In genomic region chr9:114338187-114338586, GRCh38 we compare ENCODE assay signal across 19 cellular contexts. TPM values are rescaled to one million over a fixed set of nuclear protein-coding genes. Genes with fewer than 3 reads are reported as not detected.
DNase-seq lines count a peak whose midpoint lies in the region; ATAC-seq, FAIRE-seq and TF ChIP-seq lines count a peak whose summit lies in the region.
"Had no signal": no experiment of that assay in that cellular context is flagged by ENCODE, and none has a peak within 500 bp of the region (broad histone marks: within the 10 kb centered on the region; RNA-seq: fewer than 3 reads in every experiment).

No MANE protein-coding gene starts in this region.

- peaks cover 78% of the 10 kb centered on the region for H3K36me3 Mint-ChIP-seq in activated CD4-positive, alpha-beta T cell treated with anti-CD3 and anti-CD28 coated beads for 36 hours (ENCODE audit: low read depth)
- H3K36me3 Mint-ChIP-seq in CD8-positive, alpha-beta memory T cell, result peaks cover 8 to 83% (median 31%) of the 10 kb centered on the region in 3 donors
- peaks cover 79% of the 10 kb centered on the region for H3K36me3 Mint-ChIP-seq in activated CD4-positive, alpha-beta T cell treated with anti-CD3 and anti-CD28 coated beads, Interleukin-2, amount 10 ng/mL, durations not matched to agents 7 days and 5 days (ENCODE audit: low read depth)

- DNase-seq in activated CD4-positive, alpha-beta T cell treated with anti-CD3 and anti-CD28 coated beads for 36 hours, result no peak
- no peak for DNase-seq in activated CD4-positive, alpha-beta T cell treated with anti-CD3 and anti-CD28 coated beads, Interleukin-2, amount 50 U/mL, for 1 hour
- no peak for DNase-seq in CD8-positive, alpha-beta memory T cell
- no peak for DNase-seq in bronchial epithelial cell (ENCODE audit: low read depth)
- no peak for DNase-seq in neuronal stem cell (ENCODE audit: low spot score)
- DNase-seq in NCI-H526 treated with DMSO at 0.1 percent for 48 hours (lab: John Stamatoyannopoulos, UW), result no peak
- no peak for DNase-seq in activated CD4-positive, alpha-beta T cell treated with anti-CD3 and anti-CD28 coated beads, Interleukin-2, amount 50 U/mL, for 48 hours
- DNase-seq in activated CD4-positive, alpha-beta T cell treated with anti-CD3 and anti-CD28 coated beads, Interleukin-2, amount 10 ng/mL, durations not matched to agents 7 days and 5 days, result no peak
- DNase-seq: 8988T, C1 segment of cervical spinal cord, DMS79 treated with DMSO at 0.1 percent for 48 hours, GOT3, MV-4-11, NCI-H1417 treated with DMSO at 0.1 percent for 48 hours, NCI-H2029, NCI-H510A, Right ventricle myocardium superior had no signal

- ATAC-seq in activated CD4-positive, alpha-beta T cell treated with anti-CD3 and anti-CD28 coated beads for 36 hours, result no peak

- no CpG with 5 or more reads among the region's 2 CpGs for WGBS in neuronal stem cell (ENCODE audit: extremely low coverage in 2 of 2, insufficient read length in 2 of 2, insufficient replicate concordance in 1 of 2), 2 donors

- H3K9me3 Mint-ChIP-seq in activated CD4-positive, alpha-beta T cell treated with anti-CD3 and anti-CD28 coated beads for 36 hours (ENCODE audit: low read depth), result peaks cover 2% of the 10 kb centered on the region
- peaks cover 0 to 2% (median 0%) of the 10 kb centered on the region in 5 donors for H3K9me3 Mint-ChIP-seq in CD8-positive, alpha-beta memory T cell
- H3K9me3 Mint-ChIP-seq in activated CD4-positive, alpha-beta T cell treated with anti-CD3 and anti-CD28 coated beads, Interleukin-2, amount 10 ng/mL, durations not matched to agents 7 days and 5 days, result peaks cover 2% of the 10 kb centered on the region

- H2BK12ac ChIP-seq in neuronal stem cell (ENCODE audit: low read length), result peak overlapping the region; percentile 6

- H2BK5ac ChIP-seq in neuronal stem cell (ENCODE audit: low read length), result no peak overlapping the region

- H3K14ac ChIP-seq in neuronal stem cell (ENCODE audit: low read length), result no peak overlapping the region

- intact Hi-C loops in activated CD4-positive, alpha-beta T cell treated with anti-CD3 and anti-CD28 coated beads for 36 hours (cut with DNase I, micrococcal nuclease), result loop anchor here (2.0 to 5.0 kb wide), 3 partner anchors 47 to 169 kb away; partner anchors contain the start of gene WHRN (in 1 of the 2)

- H3K4me2 ChIP-seq in neuronal stem cell (ENCODE audit: insufficient read depth, low read length, poor library complexity, severe bottlenecking), result no peak overlapping the region

- no peak overlapping the region for H3K27ac ChIP-seq in CD8-positive, alpha-beta memory T cell (ENCODE audit: low read depth, low read length)
- H3K27ac ChIP-seq in neuronal stem cell (replicated peaks; ENCODE audit: low read length), result no peak overlapping the region

- TF ChIP-seq CTCF in bronchial epithelial cell (IDR thresholded peaks at IDR 0.05; ENCODE audit: insufficient read depth, low read length, severe bottlenecking), result no peak

- no peaks in the 10 kb centered on the region for H3K4me1 ChIP-seq in CD8-positive, alpha-beta memory T cell (ENCODE audit: insufficient read depth, low read length)
- H3K4me1 ChIP-seq in neuronal stem cell (ENCODE audit: control insufficient read depth in 2 of 2, insufficient read depth in 1 of 2, low read depth in 1 of 2, low read length in 2 of 2), result no peaks in the 10 kb centered on the region

- H3K4me3 ChIP-seq in CD8-positive, alpha-beta memory T cell (ENCODE audit: low read length), result no peak overlapping the region
- H3K4me3 ChIP-seq in bronchial epithelial cell (ENCODE audit: low read depth, low read length) (no peak overlapping the region), neuronal stem cell (ENCODE audit: low read length in 2 of 2) (no peak overlapping the region)

- H3K4me1 Mint-ChIP-seq in activated CD4-positive, alpha-beta T cell treated with anti-CD3 and anti-CD28 coated beads for 36 hours, result peaks cover 3% of the 10 kb centered on the region
- peaks cover 18 to 48% (median 29%) of the 10 kb centered on the region in 3 donors for H3K4me1 Mint-ChIP-seq in CD8-positive, alpha-beta memory T cell
- H3K4me1 Mint-ChIP-seq in activated CD4-positive, alpha-beta T cell treated with anti-CD3 and anti-CD28 coated beads, Interleukin-2, amount 10 ng/mL, durations not matched to agents 7 days and 5 days, result peaks cover 22% of the 10 kb centered on the region

- peak overlapping the region; percentile 3 for H3K27ac Mint-ChIP-seq in activated CD4-positive, alpha-beta T cell treated with anti-CD3 and anti-CD28 coated beads for 36 hours
- H3K27ac Mint-ChIP-seq in CD8-positive, alpha-beta memory T cell, result peak overlapping the region in 5 of 8 donors; percentile 27 to 61 (median 33)
- no peak overlapping the region for H3K27ac Mint-ChIP-seq in activated CD4-positive, alpha-beta T cell treated with anti-CD3 and anti-CD28 coated beads, Interleukin-2, amount 10 ng/mL, durations not matched to agents 7 days and 5 days

- no peak overlapping the region for H2BK15ac ChIP-seq in neuronal stem cell (ENCODE audit: low read length)

- no peak overlapping the region for H3K23ac ChIP-seq in neuronal stem cell (ENCODE audit: low read depth, low read length, poor library complexity)

- H2AK5ac ChIP-seq in neuronal stem cell (ENCODE audit: low read depth, low read length), result no peak overlapping the region

- H3K9ac ChIP-seq in neuronal stem cell (ENCODE audit: low read depth, low read length, poor library complexity), result no peak overlapping the region

- H3K18ac ChIP-seq in neuronal stem cell (ENCODE audit: low read length), result no peak overlapping the region

- H3K79me1 ChIP-seq in neuronal stem cell (ENCODE audit: low read depth, low read length), result no peaks in the 10 kb centered on the region

- no peak overlapping the region for H2BK120ac ChIP-seq in neuronal stem cell (ENCODE audit: low read depth, low read length)

- H3K27me3 ChIP-seq in CD8-positive, alpha-beta memory T cell (ENCODE audit: insufficient read depth, low read length, poor library complexity, severe bottlenecking), result no peaks in the 10 kb centered on the region
- no peaks in the 10 kb centered on the region for H3K27me3 ChIP-seq in bronchial epithelial cell (ENCODE audit: control insufficient read depth, insufficient read depth, low read length)
- H3K27me3 ChIP-seq in neuronal stem cell (ENCODE audit: control insufficient read depth in 3 of 3, insufficient read depth in 3 of 3, low read depth in 1 of 3, low read length in 3 of 3), result no peaks in the 10 kb centered on the region

- no peak overlapping the region for H4K8ac ChIP-seq in neuronal stem cell (ENCODE audit: low read depth, low read length)

- H3K27me3 Mint-ChIP-seq in activated CD4-positive, alpha-beta T cell treated with anti-CD3 and anti-CD28 coated beads for 36 hours, result no peaks in the 10 kb centered on the region
- no peaks in the 10 kb centered on the region for H3K27me3 Mint-ChIP-seq in CD8-positive, alpha-beta memory T cell
- no peaks in the 10 kb centered on the region for H3K27me3 Mint-ChIP-seq in activated CD4-positive, alpha-beta T cell treated with anti-CD3 and anti-CD28 coated beads, Interleukin-2, amount 10 ng/mL, durations not matched to agents 7 days and 5 days

- no peak overlapping the region for H2AFZ ChIP-seq in neuronal stem cell (ENCODE audit: low read length)

- POLR2A ChIA-PET in activated CD4-positive, alpha-beta T cell treated with anti-CD3 and anti-CD28 coated beads for 36 hours (lab: Charles Lee), result no interaction called here
- POLR2A ChIA-PET in CD8-positive, alpha-beta memory T cell (lab: Charles Lee), result interaction anchor here (0.5 to 2.6 kb wide), 3 partner anchors 50 to 54 kb away, joined by 4 to 9 read pairs (median 5); partner anchors contain the start of gene AKNA
- POLR2A ChIA-PET in activated CD4-positive, alpha-beta T cell treated with anti-CD3 and anti-CD28 coated beads, Interleukin-2, amount 10 ng/mL, durations not matched to agents 7 days and 5 days (lab: Charles Lee), result no interaction called here

- no peak overlapping the region for H3K4ac ChIP-seq in neuronal stem cell (ENCODE audit: low read length)

- peak; percentile 18 for FAIRE-seq in bronchial epithelial cell (lab: Jason Lieb, UNC)
- FAIRE-seq: G401.6 had no signal

- no peak overlapping the region for H3K4me3 Mint-ChIP-seq in activated CD4-positive, alpha-beta T cell treated with anti-CD3 and anti-CD28 coated beads for 36 hours
- H3K4me3 Mint-ChIP-seq in CD8-positive, alpha-beta memory T cell, result no peak overlapping the region
- H3K4me3 Mint-ChIP-seq in activated CD4-positive, alpha-beta T cell treated with anti-CD3 and anti-CD28 coated beads, Interleukin-2, amount 10 ng/mL, durations not matched to agents 7 days and 5 days, result no peak overlapping the region

- H3K36me3 ChIP-seq in CD8-positive, alpha-beta memory T cell (ENCODE audit: insufficient read depth, low read length), result peaks cover 65% of the 10 kb centered on the region
- H3K36me3 ChIP-seq in bronchial epithelial cell (ENCODE audit: control insufficient read depth, insufficient read depth, low read length), result peaks cover 2% of the 10 kb centered on the region
- H3K36me3 ChIP-seq in neuronal stem cell (replicated peaks in 1 of 2; ENCODE audit: control insufficient read depth in 2 of 2, insufficient read depth in 2 of 2, low read length in 2 of 2), result peaks cover 19 to 53% of the 10 kb centered on the region in 2 donors

- no peak overlapping the region for H4K91ac ChIP-seq in neuronal stem cell (ENCODE audit: low read depth, low read length, poor library complexity)

- CTCF ChIA-PET in activated CD4-positive, alpha-beta T cell treated with anti-CD3 and anti-CD28 coated beads for 36 hours (lab: Charles Lee), result interaction anchor here (0.6 to 3.2 kb wide), 8 partner anchors 13 to 315 kb away, joined by 3 to 34 read pairs (median 4); partner anchors contain the start of gene AKNA
- CTCF ChIA-PET in CD8-positive, alpha-beta memory T cell (lab: Charles Lee), result interaction anchor here (0.9 to 2.8 kb wide), 8 partner anchors 13 to 314 kb away, joined by 3 to 14 read pairs (median 4); no protein-coding TSS in a partner anchor
- CTCF ChIA-PET in activated CD4-positive, alpha-beta T cell treated with anti-CD3 and anti-CD28 coated beads, Interleukin-2, amount 10 ng/mL, durations not matched to agents 7 days and 5 days (lab: Charles Lee), result interaction anchor here (0.6 to 3.0 kb wide), 5 partner anchors 14 to 116 kb away, joined by 3 to 9 read pairs (median 4); partner anchors contain the start of gene AKNA

- no peaks in the 10 kb centered on the region for H3K9me3 ChIP-seq in CD8-positive, alpha-beta memory T cell (ENCODE audit: low read length)
- H3K9me3 ChIP-seq in neuronal stem cell (replicated peaks in 1 of 2; ENCODE audit: control insufficient read depth in 2 of 2, insufficient read depth in 1 of 2, low read depth in 1 of 2, low read length in 2 of 2), result no peaks in the 10 kb centered on the region

RNA-seq across cellular contexts. Expression of gene ORM2, which starts 8.5 kb away (rescaled TPM):
- total RNA-seq in activated CD4-positive, alpha-beta T cell treated with anti-CD3 and anti-CD28 coated beads for 36 hours, result not detected
- total RNA-seq in CD8-positive, alpha-beta memory T cell, result not detected
- polyA plus RNA-seq in CD8-positive, alpha-beta memory T cell, result not detected
- not detected in 2 replicates for total RNA-seq in bronchial epithelial cell
- polyA plus RNA-seq in neuronal stem cell (2013, experiment 1 of 2), result 0.14 TPM
- polyA plus RNA-seq in neuronal stem cell (2013, experiment 2 of 2), result 0.08 TPM
- not detected for total RNA-seq in activated CD4-positive, alpha-beta T cell treated with anti-CD3 and anti-CD28 coated beads, Interleukin-2, amount 10 ng/mL, durations not matched to agents 7 days and 5 days
- total RNA-seq: HT1080, Right ventricle myocardium superior had no signal

RNA-seq across cellular contexts. Expression of gene ORM1, which starts 15.3 kb away (rescaled TPM):
- total RNA-seq in activated CD4-positive, alpha-beta T cell treated with anti-CD3 and anti-CD28 coated beads for 36 hours, result not detected
- total RNA-seq in CD8-positive, alpha-beta memory T cell, result not detected
- not detected for polyA plus RNA-seq in CD8-positive, alpha-beta memory T cell
- total RNA-seq in bronchial epithelial cell, result not detected in 2 replicates
- polyA plus RNA-seq in neuronal stem cell (2013, experiment 1 of 2), result not detected
- polyA plus RNA-seq in neuronal stem cell (2013, experiment 2 of 2), result not detected
- not detected for total RNA-seq in activated CD4-positive, alpha-beta T cell treated with anti-CD3 and anti-CD28 coated beads, Interleukin-2, amount 10 ng/mL, durations not matched to agents 7 days and 5 days
- total RNA-seq: HT1080 had no signal

RNA-seq across cellular contexts. Expression of gene AKNA, which starts 49.6 kb away (rescaled TPM):
- total RNA-seq in activated CD4-positive, alpha-beta T cell treated with anti-CD3 and anti-CD28 coated beads for 36 hours, result 100 to 1,000 TPM; 135 to 141 TPM
- total RNA-seq in CD8-positive, alpha-beta memory T cell, result 100 to 1,000 TPM; 126 TPM
- polyA plus RNA-seq in CD8-positive, alpha-beta memory T cell, result 45.6 TPM
- total RNA-seq in bronchial epithelial cell, result 2.6 and 3.7 TPM in 2 replicates
- 13.9 TPM for polyA plus RNA-seq in neuronal stem cell (2013, experiment 1 of 2)
- polyA plus RNA-seq in neuronal stem cell (2013, experiment 2 of 2), result 13.8 TPM
- 100 to 1,000 TPM; 300 to 364 TPM for total RNA-seq in activated CD4-positive, alpha-beta T cell treated with anti-CD3 and anti-CD28 coated beads, Interleukin-2, amount 10 ng/mL, durations not matched to agents 7 days and 5 days

Comparison
In these comparisons a context has a peak if more than half of its experiments do, and no peak if none do; other contexts are left out.
1. RNA of gene AKNA, which starts 49.6 kb away (total RNA-seq): 300 to 364 TPM in activated CD4-positive, alpha-beta T cell treated with anti-CD3 and anti-CD28 coated beads, Interleukin-2, amount 10 ng/mL, durations not matched to agents 7 days and 5 days, 135 to 141 TPM in activated CD4-positive, alpha-beta T cell treated with anti-CD3 and anti-CD28 coated beads for 36 hours and 126 TPM in CD8-positive, alpha-beta memory T cell; 2.6 to 3.7 TPM in bronchial epithelial cell; every median in the first group is over 10 times any median in the second.